8 cellular contexts compared by ENCODE assay signal in the genomic region with DNA sequence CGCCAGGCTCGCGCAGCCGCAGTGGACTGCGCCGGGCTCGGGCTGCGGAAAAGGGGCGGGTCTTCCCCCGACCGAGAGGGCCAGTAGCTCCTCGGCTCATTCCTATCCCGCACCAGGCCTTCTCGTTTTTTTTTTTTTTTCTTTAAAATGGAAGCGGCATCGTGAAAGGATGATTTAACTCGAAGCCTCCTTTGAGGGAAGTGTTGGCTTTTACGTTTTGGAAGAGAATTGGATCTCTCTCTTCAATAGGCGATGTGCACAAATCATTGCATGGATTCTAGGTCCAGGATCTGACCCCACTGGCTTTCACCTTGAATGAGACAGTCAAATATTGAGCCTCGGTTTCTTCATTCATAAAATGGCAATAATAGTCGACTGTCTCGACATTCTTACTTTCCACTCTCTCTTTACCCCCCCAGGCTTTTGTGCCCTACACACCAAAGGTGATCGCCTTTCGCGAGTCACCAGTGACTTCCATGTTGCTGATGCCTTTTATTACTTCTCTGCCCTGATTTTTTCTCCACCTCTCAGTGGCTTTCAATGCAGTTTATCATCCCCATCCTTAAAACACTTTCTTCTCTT. TPM values are rescaled to one million over a fixed set of nuclear protein-coding genes. Genes with fewer than 3 reads are reported as not detected.
DNase-seq lines count a peak whose midpoint lies in the region; ATAC-seq and TF ChIP-seq lines count a peak whose summit lies in the region.

No MANE protein-coding gene starts in this region.

- intact Hi-C loops in left ventricle myocardium superior (cut with micrococcal nuclease): no loop called here
- intact Hi-C loops in activated T-helper 2 cell treated with anti-CD3 and anti-CD28 coated beads, Interferon-gamma antibody, Interleukin-2, Interleukin-4, amounts not matched to agents 10 μg/mL and 5 μg/mL and 100 μg/mL, durations not matched to agents 14 hours and 24 hours and 36 hours (cut with micrococcal nuclease): no loop called here

- TF ChIP-seq CTCF in cardiac muscle cell (IDR thresholded peaks at IDR 0.05; ENCODE audit: low read depth, low read length): no peak

- peak overlapping the region; percentile 77 for H3K4me3 Mint-ChIP-seq in activated T-helper 2 cell treated with anti-CD3 and anti-CD28 coated beads, Interferon-gamma antibody, Interleukin-2, Interleukin-4, amounts not matched to agents 10 μg/mL and 5 μg/mL and 100 μg/mL, durations not matched to agents 14 hours and 24 hours and 36 hours (ENCODE audit: low read depth)

- H3K27me3 Mint-ChIP-seq in activated T-helper 2 cell treated with anti-CD3 and anti-CD28 coated beads, Interferon-gamma antibody, Interleukin-2, Interleukin-4, amounts not matched to agents 10 μg/mL and 5 μg/mL and 100 μg/mL, durations not matched to agents 14 hours and 24 hours and 36 hours (ENCODE audit: low read depth): peaks cover 12% of the 10 kb centered on the region

- H3K27ac Mint-ChIP-seq in activated T-helper 2 cell treated with anti-CD3 and anti-CD28 coated beads, Interferon-gamma antibody, Interleukin-2, Interleukin-4, amounts not matched to agents 10 μg/mL and 5 μg/mL and 100 μg/mL, durations not matched to agents 14 hours and 24 hours and 36 hours: peak overlapping the region; percentile 65

- ATAC-seq in left ventricle myocardium superior (no peak), GM21529 (IDR thresholded peaks at IDR 0.05; ENCODE audit: unreplicated experiment) (no peak)
- ATAC-seq in activated CD4-positive, CD25-positive, alpha-beta regulatory T cell treated with anti-CD3 and anti-CD28 coated beads, Interleukin-2, amount 50 U/mL, for 24 hours: no peak

- H3K4me1 ChIP-seq in cardiac muscle cell (ENCODE audit: low read depth) (no peaks in the 10 kb centered on the region), iPS DF 6.9 (ENCODE audit: control insufficient read depth, insufficient read depth, low read length) (0 out of 2 replicates have a peak, but pooled peaks cover 2% of the 10 kb centered on the region), skeletal muscle satellite cell (ENCODE audit: control insufficient read depth, insufficient read depth, low read length) (peaks cover 4% of the 10 kb centered on the region)

- H3K4me1 Mint-ChIP-seq in activated T-helper 2 cell treated with anti-CD3 and anti-CD28 coated beads, Interferon-gamma antibody, Interleukin-2, Interleukin-4, amounts not matched to agents 10 μg/mL and 5 μg/mL and 100 μg/mL, durations not matched to agents 14 hours and 24 hours and 36 hours (ENCODE audit: low read depth): peaks cover 23% of the 10 kb centered on the region

- H3K9ac ChIP-seq in skeletal muscle satellite cell (ENCODE audit: low read depth, low read length): peak overlapping the region; percentile 81

- H3K9me3 ChIP-seq in cardiac muscle cell (ENCODE audit: low read depth): no peaks in the 10 kb centered on the region
- no peaks in the 10 kb centered on the region for H3K9me3 ChIP-seq in iPS DF 6.9 (ENCODE audit: control insufficient read depth, insufficient read depth, low read length)
- no peaks in the 10 kb centered on the region for H3K9me3 ChIP-seq in skeletal muscle satellite cell (replicated peaks; ENCODE audit: low read length)

- peaks cover 18% of the 10 kb centered on the region for H3K36me3 Mint-ChIP-seq in activated T-helper 2 cell treated with anti-CD3 and anti-CD28 coated beads, Interferon-gamma antibody, Interleukin-2, Interleukin-4, amounts not matched to agents 10 μg/mL and 5 μg/mL and 100 μg/mL, durations not matched to agents 14 hours and 24 hours and 36 hours (ENCODE audit: low read depth)

- DNase-seq in cardiac muscle cell (ENCODE audit: low read depth in 1 of 2, low spot score in 1 of 2): peak in 1 of 2 donors; percentile 76
- no peak for DNase-seq in left ventricle myocardium superior
- peak; percentile 50 for DNase-seq in LHCN-M2 (ENCODE audit: low read depth)
- DNase-seq in activated T-helper 2 cell treated with anti-CD3 and anti-CD28 coated beads, Interferon-gamma antibody, Interleukin-2, Interleukin-4, amounts not matched to agents 10 μg/mL and 5 μg/mL and 100 μg/mL, durations not matched to agents 14 hours and 24 hours and 36 hours (ENCODE audit: low spot score): no peak
- DNase-seq in iPS DF 6.9 (ENCODE audit: low read depth, low spot score): no peak

- H3K36me3 ChIP-seq in cardiac muscle cell (no peaks in the 10 kb centered on the region), iPS DF 6.9 (ENCODE audit: control insufficient read depth, insufficient read depth, low read length) (no peaks in the 10 kb centered on the region), skeletal muscle satellite cell (ENCODE audit: insufficient read depth, low read length) (peaks cover 4% of the 10 kb centered on the region)

- H3K27ac ChIP-seq in cardiac muscle cell: no peak overlapping the region
- no peak overlapping the region for H3K27ac ChIP-seq in iPS DF 6.9 (ENCODE audit: low read length)

- WGBS in iPS DF 6.9 (ENCODE audit: insufficient coverage, insufficient read length): no CpG with 5 or more reads among the region's 25 CpGs

- H3K4me2 ChIP-seq in skeletal muscle satellite cell (ENCODE audit: low read length): peak overlapping the region; percentile 99

- H3K9me3 Mint-ChIP-seq in activated T-helper 2 cell treated with anti-CD3 and anti-CD28 coated beads, Interferon-gamma antibody, Interleukin-2, Interleukin-4, amounts not matched to agents 10 μg/mL and 5 μg/mL and 100 μg/mL, durations not matched to agents 14 hours and 24 hours and 36 hours: no peaks in the 10 kb centered on the region

- H3K4me3 ChIP-seq in cardiac muscle cell (peak overlapping the region; percentile 75), iPS DF 6.9 (ENCODE audit: low read length) (peak overlapping the region; percentile 49; the same call in 1 of the 2 replicates), skeletal muscle satellite cell (ENCODE audit: low read length) (peak overlapping the region; percentile 97)

- H3K27me3 ChIP-seq in cardiac muscle cell (peaks cover 15% of the 10 kb centered on the region), iPS DF 6.9 (ENCODE audit: control insufficient read depth, insufficient read depth, low read length) (peaks cover 5% of the 10 kb centered on the region; the same call in 1 of the 2 replicates), skeletal muscle satellite cell (ENCODE audit: control insufficient read depth, insufficient read depth, low read length) (peaks cover 21% of the 10 kb centered on the region)

RNA-seq across cellular contexts. Expression of a gene that starts 0.3 kb away (rescaled TPM):
- total RNA-seq in cardiac muscle cell: 8.0 and 9.2 TPM in 2 replicates
- polyA plus RNA-seq in cardiac muscle cell: 41.6 and 44.7 TPM in 2 replicates
- 27.0 TPM for total RNA-seq in left ventricle myocardium superior
- 1.9 and 6.1 TPM in 2 replicates for total RNA-seq in LHCN-M2 (2014; rRNA removed)
- 18.2 TPM for polyA plus RNA-seq in LHCN-M2 (2012)
- 19.9 and 20.6 TPM in 2 replicates for total RNA-seq in activated T-helper 2 cell treated with anti-CD3 and anti-CD28 coated beads, Interferon-gamma antibody, Interleukin-2, Interleukin-4, amounts not matched to agents 10 μg/mL and 5 μg/mL and 100 μg/mL, durations not matched to agents 14 hours and 24 hours and 36 hours
- total RNA-seq in skeletal muscle satellite cell (2012; rRNA removed): 2.6 and 5.6 TPM in 2 replicates
